Comparison of ENCODE assay signal across 8 cellular contexts in genomic region chr4:674172-675035, GRCh38. TPM values are rescaled to one million over a fixed set of nuclear protein-coding genes. Genes with fewer than 3 reads are reported as not detected.
A peak's percentile ranks its signal among the peaks of the same experiment; 100 is the strongest.
DNase-seq lines count a peak whose midpoint lies in the region; ATAC-seq and TF ChIP-seq lines count a peak whose summit lies in the region.

TSS of gene ATP5ME (minus strand) at chr4:674276. CDS start at chr4:674247, 29 bp downstream.
TSS of gene MYL5 (plus strand) at chr4:674542. CDS start at chr4:678027, 3,485 bp downstream.

- H3K27ac ChIP-seq in IMR-90 (ENCODE audit: insufficient read depth, low read length) (peak within 1 kb of the TSS; percentile 88), OCI-LY7 (ENCODE audit: low read depth, low read length, poor library complexity, severe bottlenecking) (peak within 1 kb of the TSS; percentile 94), epithelial cell of prostate (peak within 1 kb of the TSS; percentile 62)

- peak; percentile 77 for TF ChIP-seq POLR2A in IMR-90 (IDR thresholded peaks at IDR 0.05; ENCODE audit: low read depth, low read length)

- peak within 1 kb of the TSS; percentile 86 for H3K14ac ChIP-seq in IMR-90 (replicated peaks; ENCODE audit: low read depth, low read length)

- POLR2A ChIA-PET in IMR-90 (lab: Charles Lee; ENCODE audit: unreplicated experiment) = no interaction called here
- POLR2A ChIA-PET in OCI-LY7 (lab: Charles Lee) = interaction anchor here (0.6 kb wide), 1 partner anchor 1605 kb away, joined by 3 read pairs; no protein-coding TSS in a partner anchor

- H3K18ac ChIP-seq in IMR-90 (ENCODE audit: low read depth, low read length) = no peak within 1 kb of the TSS; the same call in 1 of the 2 replicates

- TF ChIP-seq CTCF in IMR-90 (conservative IDR thresholded peaks at IDR 0.05; ENCODE audit: low read depth, low read length) (peak; percentile 100), OCI-LY7 (conservative IDR thresholded peaks at IDR 0.05; ENCODE audit: low read length) (peak; percentile 85), mucosa of descending colon (IDR thresholded peaks at IDR 0.05) (peak; percentile 96)

- peak within 1 kb of the TSS; percentile 54 for H2AK5ac ChIP-seq in IMR-90 (ENCODE audit: low read depth, low read length)

- H3K56ac ChIP-seq in IMR-90 (ENCODE audit: extremely low read depth, insufficient read depth, low read length) = peak within 1 kb of the TSS; percentile 64; the same call in 1 of the 2 replicates

- peak within 1 kb of the TSS; percentile 75 for H4K5ac ChIP-seq in IMR-90 (ENCODE audit: low read depth, low read length)

- CTCF ChIA-PET in IMR-90 (lab: Yijun Ruan, JAX) (interaction anchor here (1.0 kb wide), 1 partner anchor 145 kb away, joined by 3 read pairs; no protein-coding TSS in a partner anchor), OCI-LY7 (lab: Charles Lee; ENCODE audit: unreplicated experiment) (no interaction called here)

- peak within 1 kb of the TSS; percentile 100 for H2AK9ac ChIP-seq in IMR-90 (replicated peaks; ENCODE audit: low read depth, low read length, poor library complexity)

- H3K4ac ChIP-seq in IMR-90 (ENCODE audit: low read depth, low read length) = peak within 1 kb of the TSS; percentile 88

- H4K20me1 ChIP-seq in IMR-90 (ENCODE audit: insufficient read depth, low read length) = no peaks in the 10 kb centered on the region
- no peaks in the 10 kb centered on the region for H4K20me1 ChIP-seq in OCI-LY7 (ENCODE audit: insufficient read depth, low read length)

- ATAC-seq in GM21528 (IDR thresholded peaks at IDR 0.05; ENCODE audit: low FRiP score, unreplicated experiment) = peak; percentile 78
- peak; percentile 89 for ATAC-seq in IMR-90 (ENCODE audit: low read depth)
- ATAC-seq in mucosa of descending colon = peak; percentile 89

- peak; percentile 72 for DNase-seq in DMS153 (lab: John Stamatoyannopoulos, UW)
- peak; percentile 95 for DNase-seq in IMR-90
- DNase-seq in OCI-LY7 (ENCODE audit: low spot score) = peak; percentile 98
- DNase-seq in activated T-cell treated with anti-CD3 and anti-CD28 coated beads for 24 hours (ENCODE audit: low read depth) = peak; percentile 96
- peak; percentile 86 for DNase-seq in epithelial cell of prostate (ENCODE audit: low read depth, low spot score)
- DNase-seq in mucosa of descending colon = peak; percentile 96 to 99 (median 98)
- DNase-seq in stimulated activated CD8-positive, alpha-beta memory T cell treated with anti-CD3 and anti-CD28 coated beads, Interleukin-4, amount 100 ng/mL, for 24 hours (ENCODE audit: low read depth) = peak; percentile 97

- BruUV-seq in IMR-90 (replicated peaks; lab: Mats Ljungman, UMichigan) (no TSS peak), OCI-LY7 (replicated peaks; lab: Mats Ljungman, UMichigan) (no TSS peak)

- H3K23ac ChIP-seq in IMR-90 (ENCODE audit: low read depth, low read length) = peak within 1 kb of the TSS; percentile 67

- no peak within 1 kb of the TSS for H2BK20ac ChIP-seq in IMR-90 (ENCODE audit: low read depth, low read length)

- no peak within 1 kb of the TSS for H2BK15ac ChIP-seq in IMR-90 (ENCODE audit: low read depth, low read length)

- dilution Hi-C loops in IMR-90 (cut with HindIII; ENCODE audit: low sequenced_read_pairs, unreplicated experiment) = no loop called here

- peaks cover 17% of the 10 kb centered on the region for H3K36me3 ChIP-seq in IMR-90 (ENCODE audit: control insufficient read depth, insufficient read depth, low read length)
- peaks cover 38% of the 10 kb centered on the region for H3K36me3 ChIP-seq in OCI-LY7 (ENCODE audit: insufficient read depth, low read length)
- peaks cover 3% of the 10 kb centered on the region for H3K36me3 ChIP-seq in mucosa of descending colon (ENCODE audit: low read depth)

- H3K27me3 ChIP-seq in IMR-90 (ENCODE audit: control insufficient read depth, insufficient read depth, low read length) = no peaks in the 10 kb centered on the region

- H3K9me3 ChIP-seq in IMR-90 (ENCODE audit: control insufficient read depth, insufficient read depth, low read length) (no peaks in the 10 kb centered on the region), OCI-LY7 (ENCODE audit: low read length) (no peaks in the 10 kb centered on the region), mucosa of descending colon (no peaks in the 10 kb centered on the region)

- peak within 1 kb of the TSS; percentile 86 for H3K9ac ChIP-seq in IMR-90 (ENCODE audit: low read depth, low read length)

- H3K9me1 ChIP-seq in IMR-90 (ENCODE audit: insufficient read depth, low read length) = peaks cover 7% of the 10 kb centered on the region; the same call in 1 of the 2 replicates

- peak within 1 kb of the TSS; percentile 88 for H2BK5ac ChIP-seq in IMR-90 (ENCODE audit: low read depth, low read length, poor library complexity, severe bottlenecking)

- no peaks in the 10 kb centered on the region for H3K9me2 ChIP-seq in OCI-LY7 (ENCODE audit: insufficient read depth, low read length)

- peak within 1 kb of the TSS; percentile 85 for H3K4me2 ChIP-seq in IMR-90 (ENCODE audit: low read depth, low read length)
- H3K4me2 ChIP-seq in OCI-LY7 (ENCODE audit: low read length) = peak within 1 kb of the TSS; percentile 96

- H2AFZ ChIP-seq in IMR-90 (replicated peaks; ENCODE audit: low read length, poor library complexity) (peak within 1 kb of the TSS; percentile 97), OCI-LY7 (ENCODE audit: low read length) (peak within 1 kb of the TSS; percentile 64; the same call in 1 of the 2 replicates)

- H3K79me1 ChIP-seq in IMR-90 (ENCODE audit: low read depth in 1 of 2, low read length in 2 of 2) = peaks cover 17 to 27% of the 10 kb centered on the region in 2 experiments; a peak in 3 of 4 replicates

- peak; percentile 44 for TF ChIP-seq RAD21 in IMR-90 (IDR thresholded peaks at IDR 0.05; ENCODE audit: low read length)

- peaks cover 17% of the 10 kb centered on the region for H3K79me2 ChIP-seq in OCI-LY7 (ENCODE audit: insufficient read depth, low read depth, low read length)

- peak within 1 kb of the TSS; percentile 73 to 85 for H4K8ac ChIP-seq in IMR-90 (ENCODE audit: low read depth in 2 of 2, low read length in 2 of 2)

- intact Hi-C loops in IMR-90 (cut with micrococcal nuclease) = loop anchor here (10.0 kb wide), 1 partner anchor 340 kb away; the partner anchor contains the start of gene ZNF141
- intact Hi-C loops in OCI-LY7 (cut with micrococcal nuclease; ENCODE audit: unreplicated experiment) = loop anchor here (1.0 to 10.0 kb wide), 3 partner anchors 200 to 1040 kb away; partner anchors contain the start of gene SLBP
- intact Hi-C loops in mucosa of descending colon (cut with DNase I, micrococcal nuclease) = no loop called here

- H2BK120ac ChIP-seq in IMR-90 (ENCODE audit: low read depth, low read length) = peak within 1 kb of the TSS; percentile 34; the same call in 1 of the 2 replicates

- H3K4me3 ChIP-seq in IMR-90 (ENCODE audit: insufficient read depth, low read depth, low read length) (peak within 1 kb of the TSS; percentile 73), OCI-LY7 (ENCODE audit: low read depth, low read length, poor library complexity, severe bottlenecking) (peak within 1 kb of the TSS; percentile 98), mucosa of descending colon (peak within 1 kb of the TSS; percentile 77)

- H4K91ac ChIP-seq in IMR-90 (ENCODE audit: insufficient read depth, low read depth, low read length) = peak within 1 kb of the TSS; percentile 70

- in situ Hi-C loops in IMR-90 (cut with MboI; ENCODE audit: low sequenced_read_pairs) = no loop called here

- WGBS in IMR-90 (ENCODE audit: extremely low coverage in 2 of 2, insufficient read length in 1 of 2), 2 experiments = 0% methylated on average over 30 of the region's 84 CpGs; no CpG with 5 or more reads in 1 of the 2 experiments

- peaks cover 9% of the 10 kb centered on the region for H3K4me1 ChIP-seq in IMR-90 (ENCODE audit: control insufficient read depth, insufficient read depth, low read length)
- H3K4me1 ChIP-seq in OCI-LY7 (ENCODE audit: insufficient read depth, low read length, poor library complexity, severe bottlenecking) = peaks cover 46% of the 10 kb centered on the region
- H3K4me1 ChIP-seq in mucosa of descending colon (ENCODE audit: low read depth) = peaks cover 26% of the 10 kb centered on the region

TF ChIP-seq in IMR-90, 13 proteins besides CTCF, POLR2A, EP300 and RAD21 (continues in another document):
- TF ChIP-seq NFE2L2 (IDR thresholded peaks at IDR 0.05; ENCODE audit: low read depth, low read length) (no peak), RFX5 (IDR thresholded peaks at IDR 0.05; ENCODE audit: low read depth, low read length) (no peak), BHLHE40 (IDR thresholded peaks at IDR 0.05; ENCODE audit: low read depth, low read length) (peak; percentile 77), MXI1 (IDR thresholded peaks at IDR 0.05; ENCODE audit: borderline replicate concordance, low read depth, low read length) (peak; percentile 32; the same call in 1 of the 2 replicates), USF2 (IDR thresholded peaks at IDR 0.05; ENCODE audit: low read depth, low read length) (peak; percentile 93), CEBPB (IDR thresholded peaks at IDR 0.05; ENCODE audit: low read depth, low read length) (no peak), RCOR1 (IDR thresholded peaks at IDR 0.05; ENCODE audit: insufficient replicate concordance, low read length) (no peak), MAZ (IDR thresholded peaks at IDR 0.05; ENCODE audit: borderline replicate concordance, low read depth, low read length) (peak; percentile 97), FOS (IDR thresholded peaks at IDR 0.05; ENCODE audit: low read depth, low read length) (peak; percentile 46), MAFK (IDR thresholded peaks at IDR 0.05; ENCODE audit: low read depth, low read length) (no peak)

RNA-seq across cellular contexts. Expression of gene ATP5ME, which starts in this region (rescaled TPM):
- total RNA-seq in IMR-90 (2012; rRNA removed) (39.3 and 62.2 TPM in 2 replicates), OCI-LY7 (2022) (276 and 359 TPM in 2 replicates), mucosa of descending colon (100 to 1,000 TPM; 330 to 467 (median 399) TPM)
- polyA plus RNA-seq in IMR-90 (2012; rRNA removed) = 603 and 663 TPM in 2 replicates
- polyA plus RNA-seq in IMR-90 (2012; cell fraction: cytosol; rRNA removed) = 498 and 689 TPM in 2 replicates
- 88.5 and 91.8 TPM in 2 replicates for polyA plus RNA-seq in IMR-90 (2012; cell fraction: nucleus; rRNA removed; ENCODE audit: low replicate concordance)
- 388 and 420 TPM in 2 replicates for total RNA-seq in OCI-LY7 (2014; rRNA removed; shearing (Covaris generic))

RNA-seq across cellular contexts. Expression of gene MYL5, which starts in this region (rescaled TPM):
- total RNA-seq in IMR-90 (2012; rRNA removed) (5.0 and 9.1 TPM in 2 replicates), OCI-LY7 (2022) (62.2 and 67.4 TPM in 2 replicates), mucosa of descending colon (10 to 100 TPM; 26.1 to 52.5 (median 50.7) TPM)
- polyA plus RNA-seq in IMR-90 (2012; rRNA removed) = 16.0 and 17.8 TPM in 2 replicates
- polyA plus RNA-seq in IMR-90 (2012; cell fraction: cytosol; rRNA removed) = 10.5 and 14.2 TPM in 2 replicates
- 68.7 and 78.0 TPM in 2 replicates for polyA plus RNA-seq in IMR-90 (2012; cell fraction: nucleus; rRNA removed; ENCODE audit: low replicate concordance)
- 23.0 and 24.4 TPM in 2 replicates for total RNA-seq in OCI-LY7 (2014; rRNA removed; shearing (Covaris generic))

Comparison
In these comparisons a context has a peak if more than half of its experiments do, and no peak if none do; other contexts are left out.
1. Peak in every context shown above with its lines: DNase-seq, ATAC-seq, H3K4me3 ChIP-seq and H3K27ac ChIP-seq.
2. intact Hi-C loops: an anchor here in IMR-90 (10.0 kb wide) and OCI-LY7 (1.0 to 10.0 kb wide); none called in mucosa of descending colon.